ENCODE assay signal across 16 cellular contexts in the genomic region with DNA sequence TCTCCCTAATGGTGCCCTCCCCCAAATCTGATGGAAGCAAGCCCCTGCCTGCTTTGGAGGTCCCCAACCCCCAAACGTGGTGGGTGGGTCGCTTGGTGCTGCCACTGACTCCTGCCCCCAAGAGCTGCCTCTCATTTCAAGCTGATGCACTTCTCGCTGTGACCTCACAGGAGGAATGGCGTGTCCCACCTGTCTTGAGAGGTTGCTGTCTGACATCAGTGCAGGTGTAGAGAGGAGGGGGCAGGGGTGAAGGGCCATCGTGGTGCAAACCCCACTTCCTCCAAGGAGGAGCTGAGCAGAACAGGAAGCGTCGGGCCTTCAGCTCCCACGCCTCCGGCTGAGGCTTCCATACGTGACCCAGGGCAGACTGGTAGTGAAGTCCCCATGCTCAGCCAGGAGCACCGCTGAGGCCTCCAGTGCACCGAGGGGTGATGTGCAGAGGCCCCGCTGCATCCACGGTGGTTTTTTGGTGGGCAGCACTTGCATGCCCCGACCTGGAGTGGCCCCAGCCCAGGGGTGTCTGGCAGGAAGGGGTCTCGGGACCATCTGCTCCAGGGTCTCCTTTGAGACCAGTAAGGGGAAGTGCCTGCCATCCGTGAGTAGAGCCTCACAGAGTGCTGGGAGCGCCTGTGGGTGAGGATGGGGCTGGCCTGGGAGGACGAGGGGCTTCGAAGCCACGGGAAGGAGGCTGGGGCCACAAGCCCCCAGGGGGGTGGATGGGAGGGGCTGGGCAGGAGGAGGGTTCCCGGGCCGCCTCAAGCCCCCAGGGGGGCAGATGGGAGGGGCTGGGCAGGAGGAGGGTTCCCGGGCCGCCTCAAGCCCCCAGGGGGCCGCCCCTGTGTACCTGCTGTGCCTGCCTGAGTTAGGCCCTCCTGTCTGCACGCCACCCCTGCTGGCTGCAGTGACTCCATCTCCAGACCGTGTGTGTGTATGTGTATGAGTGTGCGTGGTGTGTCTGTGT. TPM values are rescaled to one million over a fixed set of nuclear protein-coding genes. Genes with fewer than 3 reads are reported as not detected.
DNase-seq lines count a peak whose midpoint lies in the region; ATAC-seq, FAIRE-seq and TF ChIP-seq lines count a peak whose summit lies in the region.
"Had no signal": no experiment of that assay in that cellular context is flagged by ENCODE, and none has a peak within 500 bp of the region (broad histone marks: within the 10 kb centered on the region; RNA-seq: fewer than 3 reads in every experiment).

No MANE protein-coding gene starts in this region.

- peaks cover 17% of the 10 kb centered on the region for H3K79me2 ChIP-seq in K562 (ENCODE audit: control insufficient read depth, insufficient read depth, low read length)

- H3K27ac Mint-ChIP-seq in activated CD4-positive, alpha-beta T cell treated with anti-CD3 and anti-CD28 coated beads, Interleukin-2, amount 10 ng/mL, durations not matched to agents 7 days and 5 days, result no peak overlapping the region
- H3K27ac Mint-ChIP-seq: activated T-helper 1 cell treated with anti-CD3 and anti-CD28 coated beads, Interleukin-12 subunit alpha, Interleukin-12 subunit beta, Interleukin-2, Interleukin-4 antibody, amounts not matched to agents 30 ng/mL and 10 ng/mL and 1 ng/mL, durations not matched to agents 14 hours and 24 hours and 36 hours had no signal

- 88% methylated on average over 27 of the region's 29 CpGs for WGBS in K562 (ENCODE audit: insufficient coverage, low coverage, missing lambda C conversion rate)
- 90 to 91% methylated on average over 26 to 29 of the region's 29 CpGs for WGBS in pancreas, 2 donors

- in situ Hi-C loops in K562 (cut with MboI), result no loop called here

- no peaks in the 10 kb centered on the region for H3K27me3 ChIP-seq in H7 (ENCODE audit: control insufficient read depth, insufficient read depth, low read length)
- H3K27me3 ChIP-seq in K562 (ENCODE audit: control insufficient read depth in 2 of 2, insufficient read depth in 2 of 2, low read length in 2 of 2), result no peaks in the 10 kb centered on the region
- no peaks in the 10 kb centered on the region for H3K27me3 ChIP-seq in pancreas

- no peak overlapping the region; a peak in 1 of 4 replicates for H3K9ac ChIP-seq in K562 (ENCODE audit: insufficient read depth in 1 of 2, low read depth in 2 of 2, low read length in 2 of 2)

- no peak overlapping the region for H3K4me3 Mint-ChIP-seq in activated CD4-positive, alpha-beta T cell treated with anti-CD3 and anti-CD28 coated beads, Interleukin-2, amount 10 ng/mL, durations not matched to agents 7 days and 5 days
- H3K4me3 Mint-ChIP-seq: activated T-helper 1 cell treated with anti-CD3 and anti-CD28 coated beads, Interleukin-12 subunit alpha, Interleukin-12 subunit beta, Interleukin-2, Interleukin-4 antibody, amounts not matched to agents 30 ng/mL and 10 ng/mL and 1 ng/mL, durations not matched to agents 14 hours and 24 hours and 36 hours had no signal

- no TSS peak for BruUV-seq in K562 (replicated peaks; lab: Mats Ljungman, UMichigan)

- H3K4me3 ChIP-seq in H7 (ENCODE audit: insufficient read depth, low read depth, low read length) (no peak overlapping the region), K562 (no peak overlapping the region), pancreas (no peak overlapping the region)
- H3K4me3 ChIP-seq: SK-N-MC had no signal

- TF ChIP-seq POLR2A in K562 (conservative IDR thresholded peaks at IDR 0.05), result peak; percentile 14; the same call in 1 of the 2 replicates

- H3K9me3 ChIP-seq in K562 (replicated peaks; ENCODE audit: control insufficient read depth, insufficient read depth, low read depth, low read length) (no peaks in the 10 kb centered on the region; the same call in 1 of the 2 replicates), pancreas (no peaks in the 10 kb centered on the region)
- H3K9me3 ChIP-seq: psoas muscle had no signal

- H3K36me3 ChIP-seq in H7 (replicated peaks; ENCODE audit: control insufficient read depth, insufficient read depth, low read length) (peaks cover 23% of the 10 kb centered on the region), K562 (ENCODE audit: control insufficient read depth, insufficient read depth, low read length) (peaks cover 56% of the 10 kb centered on the region), pancreas (peaks cover 3 to 11% (median 4%) of the 10 kb centered on the region in 3 donors)

- no peak for TF ChIP-seq EP300 in K562 (IDR thresholded peaks at IDR 0.05; ENCODE audit: low read length)

- H3K9me3 Mint-ChIP-seq in activated CD4-positive, alpha-beta T cell treated with anti-CD3 and anti-CD28 coated beads, Interleukin-2, amount 10 ng/mL, durations not matched to agents 7 days and 5 days, result no peaks in the 10 kb centered on the region
- H3K9me3 Mint-ChIP-seq: activated T-helper 1 cell treated with anti-CD3 and anti-CD28 coated beads, Interleukin-12 subunit alpha, Interleukin-12 subunit beta, Interleukin-2, Interleukin-4 antibody, amounts not matched to agents 30 ng/mL and 10 ng/mL and 1 ng/mL, durations not matched to agents 14 hours and 24 hours and 36 hours had no signal

- CTCF ChIA-PET in activated CD4-positive, alpha-beta T cell treated with anti-CD3 and anti-CD28 coated beads, Interleukin-2, amount 10 ng/mL, durations not matched to agents 7 days and 5 days (lab: Charles Lee), result no interaction called here
- CTCF ChIA-PET in K562 (lab: Yijun Ruan, JAX; ENCODE audit: low intra/inter-chr PET ratio), result no interaction called here

- H3K36me3 Mint-ChIP-seq in activated CD4-positive, alpha-beta T cell treated with anti-CD3 and anti-CD28 coated beads, Interleukin-2, amount 10 ng/mL, durations not matched to agents 7 days and 5 days (ENCODE audit: low read depth), result peaks cover 13% of the 10 kb centered on the region

- no peak overlapping the region for H3K27ac ChIP-seq in K562 (ENCODE audit: extremely low read depth, low read depth, low read length)
- no peak overlapping the region for H3K27ac ChIP-seq in pancreas
- H3K27ac ChIP-seq: psoas muscle, SK-N-MC, VCaP had no signal

- peaks cover 4% of the 10 kb centered on the region for H3K4me1 Mint-ChIP-seq in activated CD4-positive, alpha-beta T cell treated with anti-CD3 and anti-CD28 coated beads, Interleukin-2, amount 10 ng/mL, durations not matched to agents 7 days and 5 days

- no peak overlapping the region for H2AFZ ChIP-seq in K562 (ENCODE audit: low read depth, low read length)

- H3K9me1 ChIP-seq in K562 (ENCODE audit: control insufficient read depth, insufficient read depth, low read length), result no peaks in the 10 kb centered on the region

- POLR2A ChIA-PET in activated CD4-positive, alpha-beta T cell treated with anti-CD3 and anti-CD28 coated beads, Interleukin-2, amount 10 ng/mL, durations not matched to agents 7 days and 5 days (lab: Charles Lee), result no interaction called here
- POLR2A ChIA-PET in K562 (lab: Yijun Ruan, JAX), result interaction anchor here (0.6 kb wide), 1 partner anchor 419 kb away, joined by 3 read pairs; no protein-coding TSS in a partner anchor

- no peak overlapping the region for H3K4me2 ChIP-seq in K562 (ENCODE audit: insufficient read depth, low read length)

- DNase-seq in activated CD4-positive, alpha-beta T cell treated with anti-CD3 and anti-CD28 coated beads, Interleukin-2, amount 10 ng/mL, durations not matched to agents 7 days and 5 days, result peak; percentile 3
- DNase-seq in activated CD4-positive, alpha-beta T cell treated with anti-CD3 and anti-CD28 coated beads for 1 hour, result no peak
- peak; percentile 50 for DNase-seq in H7
- DNase-seq in K562 (ENCODE audit: extremely low read depth in 1 of 4, low spot score in 3 of 4), result peak in 2 of 4 experiments; percentile 19 to 25
- peak in 4 of 6 donors; percentile 9 to 64 (median 29) for DNase-seq in pancreas
- no peak for DNase-seq in stimulated activated CD4-positive, alpha-beta T cell treated with anti-CD3 and anti-CD28 coated beads, Interleukin-4, amount 100 ng/mL, for 4 hours
- no peak for DNase-seq in SW480 (ENCODE audit: low spot score)
- DNase-seq: cortex of kidney, NCI-H146 had no signal

- H4K20me1 ChIP-seq in K562 (replicated peaks; ENCODE audit: control insufficient read depth, insufficient read depth, low read length), result peaks cover 31% of the 10 kb centered on the region; the same call in 1 of the 2 replicates

- ATAC-seq in K562 (no peak), pancreas (no peak), HG02840 (IDR thresholded peaks at IDR 0.05; ENCODE audit: low FRiP score, unreplicated experiment) (no peak)
- ATAC-seq: psoas muscle had no signal

- intact Hi-C loops in K562 (cut with micrococcal nuclease) (no loop called here), pancreas (cut with DNase I) (no loop called here)

- no peaks in the 10 kb centered on the region for H3K27me3 Mint-ChIP-seq in activated CD4-positive, alpha-beta T cell treated with anti-CD3 and anti-CD28 coated beads, Interleukin-2, amount 10 ng/mL, durations not matched to agents 7 days and 5 days

- no peak for FAIRE-seq in K562 (lab: Jason Lieb, UNC)
- no peak for FAIRE-seq in pancreas (lab: Jason Lieb, UNC)
- FAIRE-seq: GM19239, keratinocyte had no signal

- no peak for TF ChIP-seq RAD21 in K562 (CRISPR knock-in tag; conservative IDR thresholded peaks at IDR 0.05 in 1 of 2, IDR thresholded peaks at IDR 0.05 in 1 of 2)

- H3K4me1 ChIP-seq in K562 (replicated peaks in 1 of 2; ENCODE audit: control insufficient read depth in 2 of 2, insufficient read depth in 2 of 2, low read length in 2 of 2), result peaks cover 0 to 22% of the 10 kb centered on the region in 2 experiments; a peak in 3 of 5 replicates
- H3K4me1 ChIP-seq in pancreas, result no peaks in the 10 kb centered on the region
- H3K4me1 ChIP-seq: psoas muscle had no signal

- TF ChIP-seq CTCF in K562 (IDR thresholded peaks at IDR 0.05 in 2 of 3, conservative IDR thresholded peaks at IDR 0.05 in 1 of 3; ENCODE audit: insufficient read depth in 2 of 3, low read depth in 1 of 3, low read length in 3 of 3), result no peak
- TF ChIP-seq CTCF in pancreas (IDR thresholded peaks at IDR 0.05), result no peak

RNA-seq across cellular contexts. Expression of a gene that starts 39.8 kb away (rescaled TPM):
- total RNA-seq in activated CD4-positive, alpha-beta T cell treated with anti-CD3 and anti-CD28 coated beads, Interleukin-2, amount 10 ng/mL, durations not matched to agents 7 days and 5 days, result 10 to 100 TPM; 23.9 to 32.7 TPM
- 12.9 and 15.3 TPM in 2 replicates for total RNA-seq in H7 (2014; rRNA removed; shearing (Covaris generic))
- 107 and 254 TPM in 2 replicates for total RNA-seq in K562 (2011; cell fraction: chromatin; rRNA removed; ENCODE audit: low replicate concordance)
- total RNA-seq in K562 (2011; cell fraction: nucleolus; rRNA removed), result 147 and 151 TPM in 2 replicates
- 105 and 112 TPM in 2 replicates for total RNA-seq in K562 (2011; cell fraction: nucleoplasm; rRNA removed)
- 30.2 and 41.6 TPM in 2 replicates for total RNA-seq in K562 (2014; rRNA removed)
- total RNA-seq in K562 (2014; rRNA removed; fragmentation: Illumina TruSeq; extraction: Trizol), result 21.4 and 29.7 TPM in 2 replicates
- total RNA-seq in K562 (2015; rRNA removed; fragmentation: Illumina TruSeq; extraction: Trizol), result 43.4 and 44.3 TPM in 2 replicates
- total RNA-seq in K562 (2021), result 95.3 and 95.4 TPM in 2 replicates
- 32.1 and 32.8 TPM in 2 replicates for polyA plus RNA-seq in K562 (2011; rRNA removed)
- 48.9 and 72.1 TPM in 2 replicates for polyA plus RNA-seq in K562 (2011; cell fraction: cytosol; rRNA removed)
- 84.3 and 132 TPM in 2 replicates for polyA plus RNA-seq in K562 (2011; cell fraction: nucleus; rRNA removed)
- 36.0 and 81.8 TPM in 2 replicates for polyA plus RNA-seq in K562 (2012)
- 48.1 and 59.6 TPM in 2 replicates for polyA plus RNA-seq in K562 (2014; fragmentation: Illumina TruSeq; extraction: Trizol)
- polyA plus RNA-seq in K562 (2014; fragmentation: Nextera tagmentation; extraction: Ambion mirVana), result 10 to 100 TPM in 1 of 2 experiments, 1 to 10 TPM in 1; 5.4 to 26.3 TPM
- polyA plus RNA-seq in K562 (2014; rRNA removed), result 76.3 and 90.2 TPM in 2 replicates
- polyA minus RNA-seq in K562 (2011; rRNA and poly(A)+ RNA removed), result 22.9 and 34.7 TPM in 2 replicates
- polyA minus RNA-seq in K562 (2011; cell fraction: cytosol; rRNA and poly(A)+ RNA removed), result 29.9 and 35.5 TPM in 2 replicates
- polyA minus RNA-seq in K562 (2011; cell fraction: nucleus; rRNA and poly(A)+ RNA removed), result 51.3 and 54.0 TPM in 2 replicates
- 10 to 100 TPM in 2 of 6 donors, 1 to 10 TPM in 4; 5.2 to 13.0 (median 8.8) TPM for total RNA-seq in pancreas
- 10 to 100 TPM in 1 of 2 donors, 1 to 10 TPM in 1; 7.4 to 17.8 TPM for polyA plus RNA-seq in pancreas

RNA-seq across cellular contexts. Expression of a gene that starts 53.6 kb away (rescaled TPM):
- total RNA-seq in activated CD4-positive, alpha-beta T cell treated with anti-CD3 and anti-CD28 coated beads, Interleukin-2, amount 10 ng/mL, durations not matched to agents 7 days and 5 days, result 10 to 100 TPM; 25.0 to 27.0 TPM
- 40.5 and 41.9 TPM in 2 replicates for total RNA-seq in H7 (2014; rRNA removed; shearing (Covaris generic))
- 82.4 and 114 TPM in 2 replicates for total RNA-seq in K562 (2011; cell fraction: chromatin; rRNA removed; ENCODE audit: low replicate concordance)
- 48.2 and 54.4 TPM in 2 replicates for total RNA-seq in K562 (2011; cell fraction: nucleolus; rRNA removed)
- total RNA-seq in K562 (2011; cell fraction: nucleoplasm; rRNA removed), result 61.2 and 67.6 TPM in 2 replicates
- total RNA-seq in K562 (2014; rRNA removed) (87.8 and 89.7 TPM in 2 replicates), K562 (2014; rRNA removed; fragmentation: Illumina TruSeq; extraction: Trizol) (74.3 and 81.5 TPM in 2 replicates), K562 (2015; rRNA removed; fragmentation: Illumina TruSeq; extraction: Trizol) (79.7 and 80.6 TPM in 2 replicates), K562 (2021) (65.7 and 68.3 TPM in 2 replicates), pancreas (10 to 100 TPM; 16.6 to 30.1 (median 21.9) TPM)
- polyA plus RNA-seq in K562 (2011; rRNA removed) (37.2 and 41.9 TPM in 2 replicates), K562 (2014; fragmentation: Illumina TruSeq; extraction: Trizol) (63.0 and 77.9 TPM in 2 replicates), K562 (2014; fragmentation: Nextera tagmentation; extraction: Ambion mirVana) (10 to 100 TPM; 19.1 to 23.6 TPM), K562 (2014; rRNA removed) (67.2 and 80.0 TPM in 2 replicates), pancreas (10 to 100 TPM; 18.6 to 23.0 TPM)
- polyA plus RNA-seq in K562 (2011; cell fraction: cytosol; rRNA removed), result 43.0 and 44.1 TPM in 2 replicates
- polyA plus RNA-seq in K562 (2011; cell fraction: nucleus; rRNA removed), result 40.0 and 49.0 TPM in 2 replicates
- polyA plus RNA-seq in K562 (2012), result 58.0 and 60.8 TPM in 2 replicates
- polyA minus RNA-seq in K562 (2011; rRNA and poly(A)+ RNA removed), result 39.0 and 44.5 TPM in 2 replicates
- 35.1 and 42.7 TPM in 2 replicates for polyA minus RNA-seq in K562 (2011; cell fraction: cytosol; rRNA and poly(A)+ RNA removed)
- 11.7 and 20.2 TPM in 2 replicates for polyA minus RNA-seq in K562 (2011; cell fraction: nucleus; rRNA and poly(A)+ RNA removed)

Comparison
In these comparisons a context has a peak if more than half of its experiments do, and no peak if none do; other contexts are left out.
1. DNase-seq: peak in activated CD4-positive, alpha-beta T cell treated with anti-CD3 and anti-CD28 coated beads, Interleukin-2, amount 10 ng/mL, durations not matched to agents 7 days and 5 days (single experiment), H7 (single experiment) and pancreas (4 of 6); none in activated CD4-positive, alpha-beta T cell treated with anti-CD3 and anti-CD28 coated beads for 1 hour (single experiment), stimulated activated CD4-positive, alpha-beta T cell treated with anti-CD3 and anti-CD28 coated beads, Interleukin-4, amount 100 ng/mL, for 4 hours (0 of 2) and SW480 (single experiment).